ENCODE assay signal across 16 cellular contexts in the genomic region with DNA sequence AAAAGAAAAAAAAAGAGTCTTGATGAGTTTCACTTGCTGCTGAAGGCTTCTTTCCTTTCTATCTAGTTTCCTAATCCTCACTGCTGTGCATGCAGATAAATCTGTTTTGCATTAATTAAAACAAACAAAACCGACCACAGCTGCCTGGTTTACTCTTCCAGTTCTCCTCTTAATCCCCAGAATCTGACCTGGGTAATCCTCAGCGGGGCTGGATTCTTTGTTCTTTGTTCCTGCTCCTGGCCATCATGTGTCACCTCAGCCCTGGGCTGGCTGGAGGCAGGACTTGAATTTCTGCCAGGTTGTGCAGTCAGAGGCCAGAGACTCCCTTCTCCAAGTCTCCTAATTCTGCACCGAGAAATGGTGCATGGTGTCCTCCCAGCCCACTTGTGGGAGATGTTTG. TPM values are rescaled to one million over a fixed set of nuclear protein-coding genes. Genes with fewer than 3 reads are reported as not detected.
DNase-seq lines count a peak whose midpoint lies in the region; ATAC-seq and TF ChIP-seq lines count a peak whose summit lies in the region.
"Had no signal": no experiment of that assay in that cellular context is flagged by ENCODE, and none has a peak within 500 bp of the region (broad histone marks: within the 10 kb centered on the region; RNA-seq: fewer than 3 reads in every experiment).

No MANE protein-coding gene starts in this region.

- H3K9me3 ChIP-seq in right atrium auricular region = no peaks in the 10 kb centered on the region
- H3K9me3 ChIP-seq: BE2C had no signal

- no peaks in the 10 kb centered on the region for H3K9me3 Mint-ChIP-seq in stimulated activated naive B cell treated with anti-CD40 and anti-IgM and Interleukin-4, amounts not matched to agents 10 μg/mL and 1 μg/mL and 100 μg/mL, for 72 hours
- H3K9me3 Mint-ChIP-seq: activated T-helper 2 cell treated with anti-CD3 and anti-CD28 coated beads, Interferon-gamma antibody, Interleukin-2, Interleukin-4, amounts not matched to agents 10 μg/mL and 5 μg/mL and 100 μg/mL, durations not matched to agents 14 hours and 24 hours and 36 hours; naive B cell; T-helper 1 cell treated with Interleukin-12 subunit alpha and Interleukin-12 subunit beta and Interleukin-4 antibody, amounts not matched to agents 30 μg/mL and 1 μg/mL, for 36 hours had no signal

- no peak overlapping the region for H3K27ac Mint-ChIP-seq in stimulated activated naive B cell treated with anti-CD40 and anti-IgM and Interleukin-4, amounts not matched to agents 10 μg/mL and 1 μg/mL and 100 μg/mL, for 72 hours
- H3K27ac Mint-ChIP-seq: activated T-helper 2 cell treated with anti-CD3 and anti-CD28 coated beads, Interferon-gamma antibody, Interleukin-2, Interleukin-4, amounts not matched to agents 10 μg/mL and 5 μg/mL and 100 μg/mL, durations not matched to agents 14 hours and 24 hours and 36 hours; T-helper 1 cell treated with Interleukin-12 subunit alpha and Interleukin-12 subunit beta and Interleukin-4 antibody, amounts not matched to agents 30 μg/mL and 1 μg/mL, for 36 hours had no signal

- TF ChIP-seq CTCF in right atrium auricular region (IDR thresholded peaks at IDR 0.05) = no peak

- peaks cover 40 to 71% of the 10 kb centered on the region in 2 donors for H3K27me3 Mint-ChIP-seq in stimulated activated naive B cell treated with anti-CD40 and anti-IgM and Interleukin-4, amounts not matched to agents 10 μg/mL and 1 μg/mL and 100 μg/mL, for 72 hours

- no peaks in the 10 kb centered on the region for H3K27me3 ChIP-seq in right atrium auricular region
- H3K27me3 ChIP-seq: BE2C had no signal

- H3K4me3 Mint-ChIP-seq in stimulated activated naive B cell treated with anti-CD40 and anti-IgM and Interleukin-4, amounts not matched to agents 10 μg/mL and 1 μg/mL and 100 μg/mL, for 72 hours = no peak overlapping the region
- H3K4me3 Mint-ChIP-seq: naive B cell; T-helper 1 cell treated with Interleukin-12 subunit alpha and Interleukin-12 subunit beta and Interleukin-4 antibody, amounts not matched to agents 30 μg/mL and 1 μg/mL, for 36 hours had no signal

- H3K4me1 ChIP-seq in right atrium auricular region = no peaks in the 10 kb centered on the region
- H3K4me1 ChIP-seq: BE2C had no signal

- no peaks in the 10 kb centered on the region for H3K36me3 Mint-ChIP-seq in stimulated activated naive B cell treated with anti-CD40 and anti-IgM and Interleukin-4, amounts not matched to agents 10 μg/mL and 1 μg/mL and 100 μg/mL, for 72 hours
- H3K36me3 Mint-ChIP-seq: naive B cell had no signal

- ATAC-seq in left ventricle myocardium superior (peak; percentile 45), esophagus mucosa (peak; percentile 70), HG03378 (IDR thresholded peaks at IDR 0.05; ENCODE audit: unreplicated experiment) (no peak)
- ATAC-seq in stimulated activated naive B cell treated with anti-CD40 and anti-IgM and Interleukin-4, amounts not matched to agents 10 μg/mL and 1 μg/mL and 100 μg/mL, for 72 hours (replicated peaks) = no peak

- H3K36me3 ChIP-seq in right atrium auricular region = no peaks in the 10 kb centered on the region
- H3K36me3 ChIP-seq: BE2C had no signal

- H3K4me3 ChIP-seq in right atrium auricular region = no peak overlapping the region

- no peaks in the 10 kb centered on the region for H3K4me1 Mint-ChIP-seq in stimulated activated naive B cell treated with anti-CD40 and anti-IgM and Interleukin-4, amounts not matched to agents 10 μg/mL and 1 μg/mL and 100 μg/mL, for 72 hours

- H3K27ac ChIP-seq in right atrium auricular region = no peak overlapping the region

- intact Hi-C loops in left ventricle myocardium superior (cut with micrococcal nuclease) = loop anchor here (10.0 kb wide), 1 partner anchor 478 kb away; the partner anchor contains the start of gene OR1I1

- DNase-seq in left ventricle myocardium superior (no peak), right atrium auricular region (ENCODE audit: low spot score) (no peak), NCI-H2196 (lab: John Stamatoyannopoulos, UW; ENCODE audit: unreplicated experiment) (peak; percentile 64), NCI-H2107 (lab: John Stamatoyannopoulos, UW) (no peak), OCI-M1 (lab: John Stamatoyannopoulos, UW) (no peak)
- DNase-seq in stimulated activated naive B cell treated with anti-CD40 and anti-IgM and Interleukin-4, amounts not matched to agents 10 μg/mL and 1 μg/mL and 100 μg/mL, for 72 hours = no peak
- DNase-seq: activated CD4-positive, alpha-beta T cell treated with anti-CD3 and anti-CD28 coated beads, Interleukin-2, amount 50 U/mL, for 1 hour; GF-D8; naive B cell; NCI-H2171; stimulated activated CD4-positive, alpha-beta T cell treated with anti-CD3 and anti-CD28 coated beads, Interleukin-1b, Interleukin-23, amount 100 ng/mL, for 48 hours had no signal

RNA-seq across cellular contexts. Expression of gene CYP4F8, which starts 52.2 kb away (rescaled TPM):
- total RNA-seq in left ventricle myocardium superior (not detected), right atrium auricular region (not detected), esophagus mucosa (not detected)
- total RNA-seq: activated T-helper 2 cell treated with anti-CD3 and anti-CD28 coated beads, Interferon-gamma antibody, Interleukin-2, Interleukin-4, amounts not matched to agents 10 μg/mL and 5 μg/mL and 100 μg/mL, durations not matched to agents 14 hours and 24 hours and 36 hours had no signal

RNA-seq across cellular contexts. Expression of gene CYP4F22, which starts 54.5 kb away (rescaled TPM):
- not detected for total RNA-seq in left ventricle myocardium superior
- not detected for total RNA-seq in right atrium auricular region
- total RNA-seq in esophagus mucosa = 10.2 TPM

Comparison
In these comparisons a context has a peak if more than half of its experiments do, and no peak if none do; other contexts are left out.
1. ATAC-seq: peak in left ventricle myocardium superior (single experiment) and esophagus mucosa (single experiment); none in HG03378 (single experiment) and stimulated activated naive B cell treated with anti-CD40 and anti-IgM and Interleukin-4, amounts not matched to agents 10 μg/mL and 1 μg/mL and 100 μg/mL, for 72 hours (0 of 2).
2. RNA of gene CYP4F22, which starts 54.5 kb away (total RNA-seq): 10.2 TPM in esophagus mucosa (single experiment); not detected in right atrium auricular region and not detected in left ventricle myocardium superior (single experiment); every median in the first group is over 10 times any median in the second.